8 cellular contexts compared by ENCODE assay signal in the genomic region with DNA sequence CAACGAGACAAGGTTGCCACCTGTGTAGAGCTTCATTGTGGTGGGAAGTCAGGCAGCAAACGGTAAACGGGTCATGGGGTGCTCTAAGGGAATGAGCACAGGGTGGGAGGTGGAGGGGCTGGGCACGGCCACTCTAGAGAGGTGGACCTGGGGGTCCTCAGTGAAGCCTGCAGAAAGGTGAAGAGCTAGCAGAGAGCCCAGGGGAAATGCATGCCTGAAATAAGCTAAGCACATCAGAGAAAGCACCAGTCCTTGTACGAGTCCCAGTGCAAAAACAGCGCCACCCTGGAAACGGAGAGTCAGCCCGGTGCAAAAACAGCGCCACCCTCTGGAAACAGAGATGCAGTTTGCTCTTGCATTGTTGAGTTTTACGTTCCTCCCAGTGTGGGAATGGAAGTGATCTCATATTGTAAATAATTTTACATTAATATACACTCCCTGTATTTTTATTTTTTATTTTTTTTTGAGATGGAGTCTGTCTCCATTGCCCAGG.
DNase-seq lines count a peak whose midpoint lies in the region; ATAC-seq lines count a peak whose summit lies in the region.

No MANE protein-coding gene starts in this region.

- intact Hi-C loops in activated CD4-positive, alpha-beta T cell treated with anti-CD3 and anti-CD28 coated beads, Interleukin-2, amount 10 ng/mL, durations not matched to agents 24 days and 14 days (cut with micrococcal nuclease) = no loop called here
- intact Hi-C loops in cardiac septum (cut with DNase I) = loop anchor here (5.0 kb wide), 2 partner anchors 163 to 223 kb away; no protein-coding TSS in a partner anchor

- peaks cover 2% of the 10 kb centered on the region for H3K4me1 Mint-ChIP-seq in activated CD4-positive, alpha-beta T cell treated with anti-CD3 and anti-CD28 coated beads, Interleukin-2, amount 10 ng/mL, durations not matched to agents 24 days and 14 days
- H3K4me1 Mint-ChIP-seq in stimulated activated naive B cell treated with anti-CD40 and anti-IgM and Interleukin-4, amounts not matched to agents 10 μg/mL and 1 μg/mL and 100 μg/mL, for 72 hours = peaks cover 7 to 31% of the 10 kb centered on the region in 2 donors

- no peaks in the 10 kb centered on the region for H3K9me3 Mint-ChIP-seq in activated CD4-positive, alpha-beta T cell treated with anti-CD3 and anti-CD28 coated beads, Interleukin-2, amount 10 ng/mL, durations not matched to agents 24 days and 14 days
- no peaks in the 10 kb centered on the region for H3K9me3 Mint-ChIP-seq in stimulated activated naive B cell treated with anti-CD40 and anti-IgM and Interleukin-4, amounts not matched to agents 10 μg/mL and 1 μg/mL and 100 μg/mL, for 72 hours

- no peak overlapping the region for H3K27ac Mint-ChIP-seq in activated CD4-positive, alpha-beta T cell treated with anti-CD3 and anti-CD28 coated beads, Interleukin-2, amount 10 ng/mL, durations not matched to agents 24 days and 14 days
- no peak overlapping the region for H3K27ac Mint-ChIP-seq in stimulated activated naive B cell treated with anti-CD40 and anti-IgM and Interleukin-4, amounts not matched to agents 10 μg/mL and 1 μg/mL and 100 μg/mL, for 72 hours

- DNase-seq in NCI-H1436 (lab: John Stamatoyannopoulos, UW) (peak; percentile 69), NCI-H1436 treated with DMSO at 0.1 percent for 48 hours (lab: John Stamatoyannopoulos, UW) (no peak), NAMALWA (ENCODE audit: low spot score) (peak; percentile 74), cardiac septum (ENCODE audit: low spot score) (peak; percentile 67), NCI-H1105 treated with DMSO at 0.1 percent for 48 hours (lab: John Stamatoyannopoulos, UW) (no peak)
- DNase-seq in activated CD4-positive, alpha-beta T cell treated with anti-CD3 and anti-CD28 coated beads, Interleukin-2, amount 10 ng/mL, durations not matched to agents 24 days and 14 days = peak; percentile 68
- no peak for DNase-seq in stimulated activated naive B cell treated with anti-CD40 and anti-IgM and Interleukin-4, amounts not matched to agents 10 μg/mL and 1 μg/mL and 100 μg/mL, for 72 hours

- H3K27me3 Mint-ChIP-seq in activated CD4-positive, alpha-beta T cell treated with anti-CD3 and anti-CD28 coated beads, Interleukin-2, amount 10 ng/mL, durations not matched to agents 24 days and 14 days = peaks cover 21% of the 10 kb centered on the region
- H3K27me3 Mint-ChIP-seq in stimulated activated naive B cell treated with anti-CD40 and anti-IgM and Interleukin-4, amounts not matched to agents 10 μg/mL and 1 μg/mL and 100 μg/mL, for 72 hours = no peaks in the 10 kb centered on the region

- ATAC-seq in stimulated activated naive B cell treated with anti-CD40 and anti-IgM and Interleukin-4, amounts not matched to agents 10 μg/mL and 1 μg/mL and 100 μg/mL, for 72 hours (replicated peaks) = peak; percentile 50 to 69
- ATAC-seq in GM21723 (IDR thresholded peaks at IDR 0.05; ENCODE audit: unreplicated experiment) = no peak

- H3K36me3 Mint-ChIP-seq in activated CD4-positive, alpha-beta T cell treated with anti-CD3 and anti-CD28 coated beads, Interleukin-2, amount 10 ng/mL, durations not matched to agents 24 days and 14 days (ENCODE audit: low read depth) = no peaks in the 10 kb centered on the region
- peaks cover 2 to 5% of the 10 kb centered on the region in 2 donors for H3K36me3 Mint-ChIP-seq in stimulated activated naive B cell treated with anti-CD40 and anti-IgM and Interleukin-4, amounts not matched to agents 10 μg/mL and 1 μg/mL and 100 μg/mL, for 72 hours

- no peak overlapping the region for H3K4me3 Mint-ChIP-seq in activated CD4-positive, alpha-beta T cell treated with anti-CD3 and anti-CD28 coated beads, Interleukin-2, amount 10 ng/mL, durations not matched to agents 24 days and 14 days
- no peak overlapping the region for H3K4me3 Mint-ChIP-seq in stimulated activated naive B cell treated with anti-CD40 and anti-IgM and Interleukin-4, amounts not matched to agents 10 μg/mL and 1 μg/mL and 100 μg/mL, for 72 hours

Comparison
In these comparisons a context has a peak if more than half of its experiments do, and no peak if none do; other contexts are left out.
1. DNase-seq: peak in NCI-H1436 (single experiment), NAMALWA (single experiment), activated CD4-positive, alpha-beta T cell treated with anti-CD3 and anti-CD28 coated beads, Interleukin-2, amount 10 ng/mL, durations not matched to agents 24 days and 14 days (single experiment) and cardiac septum (single experiment); none in NCI-H1436 treated with DMSO at 0.1 percent for 48 hours (single experiment), stimulated activated naive B cell treated with anti-CD40 and anti-IgM and Interleukin-4, amounts not matched to agents 10 μg/mL and 1 μg/mL and 100 μg/mL, for 72 hours (single experiment) and NCI-H1105 treated with DMSO at 0.1 percent for 48 hours (single experiment).